In genomic region chr2:17979707-17980106, GRCh38 we compare ENCODE assay signal across 24 cellular contexts.
A peak's percentile ranks its signal among the peaks of the same experiment; 100 is the strongest.
DNase-seq lines count a peak whose midpoint lies in the region; ATAC-seq and TF ChIP-seq lines count a peak whose summit lies in the region.
"Had no signal": no experiment of that assay in that cellular context is flagged by ENCODE, and none has a peak within 500 bp of the region (broad histone marks: within the 10 kb centered on the region; RNA-seq: fewer than 3 reads in every experiment).

No MANE protein-coding gene starts in this region.

- no peaks in the 10 kb centered on the region for H3K9me3 ChIP-seq in osteoblast (ENCODE audit: low read depth, low read length)
- no peaks in the 10 kb centered on the region for H3K9me3 ChIP-seq in mucosa of descending colon
- H3K9me3 ChIP-seq: right lobe of liver, thoracic aorta had no signal

- in situ Hi-C loops in brain microvascular endothelial cell (cut with HindIII; ENCODE audit: low pct_ligation_motif_present, low sequenced_read_pairs) = no loop called here

- intact Hi-C loops in mucosa of descending colon (cut with DNase I, micrococcal nuclease) = no loop called here

- H2AFZ ChIP-seq in osteoblast (ENCODE audit: low read length) = no peak overlapping the region

- ATAC-seq in HG02970 (IDR thresholded peaks at IDR 0.05; ENCODE audit: low FRiP score, unreplicated experiment) (no peak), mucosa of descending colon (no peak), HG03025 (IDR thresholded peaks at IDR 0.05; ENCODE audit: low FRiP score, unreplicated experiment) (no peak), GM21786 (IDR thresholded peaks at IDR 0.05; ENCODE audit: unreplicated experiment) (no peak)
- ATAC-seq: left colon; right lobe of liver; stimulated activated effector memory CD8-positive, alpha-beta T cell treated with anti-CD3 and anti-CD28 coated beads, Interleukin-12 subunit alpha, Interleukin-12 subunit beta, amount 100 ng/mL, for 72 hours had no signal

- H3K27ac ChIP-seq in brain microvascular endothelial cell (no peak overlapping the region), osteoblast (ENCODE audit: low read depth, low read length) (peak overlapping the region; percentile 3)
- H3K27ac ChIP-seq: cardiac muscle cell, right lobe of liver, thoracic aorta had no signal

- TF ChIP-seq CTCF in BJ (IDR thresholded peaks at IDR 0.05; ENCODE audit: insufficient read depth, low read depth, low read length) = no peak
- TF ChIP-seq CTCF in brain microvascular endothelial cell (IDR thresholded peaks at IDR 0.05; ENCODE audit: low read depth, low read length, missing control alignments) = no peak
- TF ChIP-seq CTCF in osteoblast (IDR thresholded peaks at IDR 0.05; ENCODE audit: extremely low read depth, low read depth, low read length) = no peak
- TF ChIP-seq CTCF in mucosa of descending colon (IDR thresholded peaks at IDR 0.05) = no peak

- H4K20me1 ChIP-seq in osteoblast (ENCODE audit: insufficient read depth, low read length) = no peaks in the 10 kb centered on the region

- POLR2A ChIA-PET in BJ (lab: Charles Lee) = no interaction called here

- CTCF ChIA-PET in BJ (lab: Yijun Ruan, JAX) = no interaction called here

- H3K79me2 ChIP-seq in osteoblast (ENCODE audit: insufficient read depth, low read length) = no peaks in the 10 kb centered on the region

- peak; percentile 37 for DNase-seq in BJ (ENCODE audit: low read depth)
- DNase-seq in LHCN-M2 (ENCODE audit: low read depth) = peak; percentile 47
- peak; percentile 40 for DNase-seq in brain microvascular endothelial cell
- peak; percentile 81 for DNase-seq in osteoblast (ENCODE audit: insufficient read length, low spot score, missing footprints)
- DNase-seq in mucosa of descending colon = no peak
- DNase-seq: activated CD4-positive, alpha-beta T cell treated with anti-CD3 and anti-CD28 coated beads, Interleukin-2, amount 10 ng/mL, durations not matched to agents 24 days and 14 days; CD8-positive, alpha-beta memory T cell; dermis blood vessel endothelial cell; DMS79 treated with DMSO at 0.1 percent for 48 hours; H9; left colon; MM.1S; NCI-H1694; NCI-H2171 treated with DMSO at 0.1 percent for 48 hours; NCI-H748 treated with DMSO at 0.1 percent for 48 hours; right lobe of liver; SHP77; T-cell had no signal

- no peaks in the 10 kb centered on the region for H3K36me3 ChIP-seq in BJ (ENCODE audit: control insufficient read depth, insufficient read depth, low read length)
- H3K36me3 ChIP-seq in brain microvascular endothelial cell (replicated peaks) = no peaks in the 10 kb centered on the region
- H3K36me3 ChIP-seq in osteoblast (ENCODE audit: insufficient read depth, low read length) = no peaks in the 10 kb centered on the region
- H3K36me3 ChIP-seq in mucosa of descending colon (ENCODE audit: low read depth) = no peaks in the 10 kb centered on the region
- H3K36me3 ChIP-seq: cardiac muscle cell, right lobe of liver, thoracic aorta had no signal

- H3K27me3 ChIP-seq in BJ (ENCODE audit: control insufficient read depth, insufficient read depth, low read length) (no peaks in the 10 kb centered on the region), brain microvascular endothelial cell (replicated peaks) (no peaks in the 10 kb centered on the region), osteoblast (ENCODE audit: insufficient read depth, low read length) (no peaks in the 10 kb centered on the region)
- H3K27me3 ChIP-seq: cardiac muscle cell, right lobe of liver had no signal

- H3K4me2 ChIP-seq in osteoblast (ENCODE audit: insufficient read depth, low read length) = no peak overlapping the region

- H3K4me1 ChIP-seq in osteoblast (ENCODE audit: insufficient read depth, low read length) (peaks cover 37% of the 10 kb centered on the region), mucosa of descending colon (ENCODE audit: low read depth) (no peaks in the 10 kb centered on the region)
- H3K4me1 ChIP-seq: right lobe of liver had no signal

- H3K4me3 ChIP-seq in BJ (ENCODE audit: low read depth, low read length) (no peak overlapping the region), brain microvascular endothelial cell (ENCODE audit: low read depth, low read length) (no peak overlapping the region), osteoblast (ENCODE audit: insufficient read depth, low read length) (no peak overlapping the region), mucosa of descending colon (no peak overlapping the region)
- H3K4me3 ChIP-seq: cardiac muscle cell, right lobe of liver, thoracic aorta had no signal

Comparison
In these comparisons a context has a peak if more than half of its experiments do, and no peak if none do; other contexts are left out.
1. DNase-seq: peak in BJ (single experiment), LHCN-M2 (single experiment), brain microvascular endothelial cell (single experiment) and osteoblast (single experiment); none in mucosa of descending colon (0 of 3).